15 cellular contexts compared by ENCODE assay signal in the genomic region with DNA sequence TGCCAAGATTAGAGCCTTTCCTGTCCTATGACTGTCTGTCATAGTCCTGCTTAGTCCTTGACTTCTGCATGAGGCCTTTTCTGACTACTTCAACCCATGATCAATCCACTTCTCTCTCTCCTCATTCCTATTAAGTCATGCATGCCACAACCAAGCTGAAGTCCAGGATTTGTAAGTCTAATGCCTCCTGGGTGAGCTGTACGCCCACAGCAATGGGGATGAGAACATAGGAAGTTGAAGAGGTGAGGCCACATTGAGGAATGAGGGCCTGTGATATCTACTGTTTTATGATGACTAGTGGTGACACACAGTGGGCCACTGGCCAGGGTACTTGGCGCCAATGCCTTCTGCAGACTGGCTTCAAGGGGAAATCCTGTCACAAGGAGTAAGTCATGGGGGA.
DNase-seq lines count a peak whose midpoint lies in the region; ATAC-seq and TF ChIP-seq lines count a peak whose summit lies in the region.
"Had no signal": no experiment of that assay in that cellular context is flagged by ENCODE, and none has a peak within 500 bp of the region (broad histone marks: within the 10 kb centered on the region; RNA-seq: fewer than 3 reads in every experiment).

No MANE protein-coding gene starts in this region.

- DNase-seq in AG10803 (ENCODE audit: low read depth) (peak; percentile 90), M059J (ENCODE audit: low read depth) (peak; percentile 95), cardiac fibroblast (ENCODE audit: low read depth in 2 of 2) (peak; percentile 47 to 99), mesenchymal stem cell (no peak)
- no peak for DNase-seq in stimulated activated CD4-positive, alpha-beta T cell treated with anti-CD3 and anti-CD28 coated beads, Interleukin-4, amount 100 ng/mL, for 24 hours
- no peak for DNase-seq in effector memory CD8-positive, alpha-beta T cell
- DNase-seq: activated naive CD4-positive, alpha-beta T cell treated with anti-CD3 and anti-CD28 coated beads for 36 hours; C1 segment of cervical spinal cord; erythroblast; mucosa of descending colon; NK-92 treated with Interleukin-12 subunit alpha and Interleukin-12 subunit beta, amount 100 ng/mL, for 24 hours; transverse colon had no signal

- H2BK120ac ChIP-seq in mesenchymal stem cell (ENCODE audit: low read depth, low read length): no peak overlapping the region

- no peak overlapping the region for H2AK5ac ChIP-seq in mesenchymal stem cell (ENCODE audit: low read length, severe bottlenecking)

- H3K9me3 ChIP-seq in mesenchymal stem cell (ENCODE audit: control insufficient read depth, low read length): no peaks in the 10 kb centered on the region
- H3K9me3 ChIP-seq: mucosa of descending colon, transverse colon had no signal

- peak overlapping the region; percentile 73 for H3K9ac ChIP-seq in mesenchymal stem cell (ENCODE audit: low read length)

- ATAC-seq in GM21717 (IDR thresholded peaks at IDR 0.05; ENCODE audit: unreplicated experiment) (no peak), GM18517 (IDR thresholded peaks at IDR 0.05; ENCODE audit: unreplicated experiment) (no peak)
- no peak for ATAC-seq in effector memory CD8-positive, alpha-beta T cell (replicated peaks)
- ATAC-seq: mucosa of descending colon had no signal

- no peak overlapping the region for H2AFZ ChIP-seq in mesenchymal stem cell (ENCODE audit: low read depth, low read length)

- no peaks in the 10 kb centered on the region for H3K9me3 Mint-ChIP-seq in effector memory CD8-positive, alpha-beta T cell
- H3K9me3 Mint-ChIP-seq: activated naive CD4-positive, alpha-beta T cell treated with anti-CD3 and anti-CD28 coated beads for 36 hours had no signal

- H3K4me2 ChIP-seq in mesenchymal stem cell (ENCODE audit: low read length, poor library complexity, severe bottlenecking): no peak overlapping the region

- peaks cover 0 to 3% of the 10 kb centered on the region in 2 donors for H3K4me1 Mint-ChIP-seq in effector memory CD8-positive, alpha-beta T cell (ENCODE audit: low read depth in 2 of 2)

- H3K23ac ChIP-seq in mesenchymal stem cell (ENCODE audit: low read length in 2 of 2): no peak overlapping the region

- no peaks in the 10 kb centered on the region for H3K79me1 ChIP-seq in mesenchymal stem cell (replicated peaks; ENCODE audit: low read length, poor library complexity, severe bottlenecking)

- H3K27me3 Mint-ChIP-seq in effector memory CD8-positive, alpha-beta T cell: peaks cover 14 to 25% of the 10 kb centered on the region in 2 donors

- H3K4me3 Mint-ChIP-seq in effector memory CD8-positive, alpha-beta T cell: no peak overlapping the region
- H3K4me3 Mint-ChIP-seq: activated naive CD4-positive, alpha-beta T cell treated with anti-CD3 and anti-CD28 coated beads for 36 hours had no signal

- no peak for TF ChIP-seq CTCF in AG10803 (conservative IDR thresholded peaks at IDR 0.05; ENCODE audit: low read length)
- no peak for TF ChIP-seq CTCF in cardiac fibroblast (IDR thresholded peaks at IDR 0.05; ENCODE audit: low read depth, low read length)

- no peak overlapping the region for H4K8ac ChIP-seq in mesenchymal stem cell (ENCODE audit: low read length)

- no peak overlapping the region for H2BK5ac ChIP-seq in mesenchymal stem cell (ENCODE audit: low read depth, low read length, poor library complexity, severe bottlenecking)

- H3K27me3 ChIP-seq in mesenchymal stem cell (ENCODE audit: control insufficient read depth in 1 of 2, insufficient read depth in 1 of 2, low read length in 2 of 2): no peaks in the 10 kb centered on the region
- H3K27me3 ChIP-seq: transverse colon had no signal

- H3K4ac ChIP-seq in mesenchymal stem cell (ENCODE audit: low read depth in 1 of 2, low read length in 2 of 2): no peak overlapping the region

- H3K18ac ChIP-seq in mesenchymal stem cell (ENCODE audit: low read depth in 1 of 2, low read length in 2 of 2): no peak overlapping the region

- H3K14ac ChIP-seq in mesenchymal stem cell (ENCODE audit: low read length in 2 of 2): no peak overlapping the region

- no peaks in the 10 kb centered on the region for H3K4me1 ChIP-seq in mesenchymal stem cell (ENCODE audit: control insufficient read depth, insufficient read depth, low read depth, low read length)
- H3K4me1 ChIP-seq: transverse colon had no signal

- no peak overlapping the region for H3K27ac Mint-ChIP-seq in effector memory CD8-positive, alpha-beta T cell
- H3K27ac Mint-ChIP-seq: activated naive CD4-positive, alpha-beta T cell treated with anti-CD3 and anti-CD28 coated beads for 36 hours had no signal

- WGBS in mesenchymal stem cell: 76% methylated on average over 2 of the region's 2 CpGs

- no peaks in the 10 kb centered on the region for H3K36me3 ChIP-seq in mesenchymal stem cell (ENCODE audit: control insufficient read depth in 1 of 2, insufficient read depth in 2 of 2, low read depth in 1 of 2, low read length in 2 of 2)
- H3K36me3 ChIP-seq: transverse colon had no signal

- no peak overlapping the region for H3K27ac ChIP-seq in mesenchymal stem cell (ENCODE audit: low read length, poor library complexity, severe bottlenecking)
- H3K27ac ChIP-seq: transverse colon, VCaP had no signal

- H3K4me3 ChIP-seq in AG10803 (ENCODE audit: low read length): no peak overlapping the region
- H3K4me3 ChIP-seq in cardiac fibroblast (replicated peaks in 1 of 2; ENCODE audit: low read depth in 2 of 2, low read length in 2 of 2): no peak overlapping the region
- no peak overlapping the region for H3K4me3 ChIP-seq in mesenchymal stem cell (ENCODE audit: insufficient read depth in 1 of 2, low read depth in 1 of 2, low read length in 2 of 2)
- H3K4me3 ChIP-seq: mucosa of descending colon, transverse colon had no signal

- H3K36me3 Mint-ChIP-seq in effector memory CD8-positive, alpha-beta T cell (ENCODE audit: insufficient read depth): no peaks in the 10 kb centered on the region

- no peak overlapping the region for H2BK12ac ChIP-seq in mesenchymal stem cell (ENCODE audit: low read length in 2 of 2)

- no peak overlapping the region for H4K91ac ChIP-seq in mesenchymal stem cell (ENCODE audit: low read length)

- H2BK15ac ChIP-seq in mesenchymal stem cell (ENCODE audit: low read depth, poor library complexity, severe bottlenecking): no peak overlapping the region

Comparison
In these comparisons a context has a peak if more than half of its experiments do, and no peak if none do; other contexts are left out.
1. DNase-seq: peak in AG10803 (single experiment), M059J (single experiment) and cardiac fibroblast (2 of 2); none in mesenchymal stem cell (single experiment), stimulated activated CD4-positive, alpha-beta T cell treated with anti-CD3 and anti-CD28 coated beads, Interleukin-4, amount 100 ng/mL, for 24 hours (single experiment) and effector memory CD8-positive, alpha-beta T cell (0 of 3).